ENCODE assay signal across 24 cellular contexts in genomic region chr14:63398952-63399351, GRCh38.
"Had no signal": no experiment of that assay in that cellular context is flagged by ENCODE, and none has a peak within 500 bp of the region (broad histone marks: within the 10 kb centered on the region; RNA-seq: fewer than 3 reads in every experiment).

No MANE protein-coding gene starts in this region.

- H3K27me3 ChIP-seq: cardiac muscle cell had no signal

- H3K4me3 Mint-ChIP-seq: activated CD4-positive, alpha-beta memory T cell treated with anti-CD3 and anti-CD28 coated beads, Interleukin-2, amount 10 ng/mL, durations not matched to agents 7 days and 5 days; activated CD4-positive, alpha-beta T cell treated with anti-CD3 and anti-CD28 coated beads for 36 hours; activated naive CD4-positive, alpha-beta T cell treated with anti-CD3 and anti-CD28 coated beads for 36 hours; activated naive CD8-positive, alpha-beta T cell; brain; T-cell had no signal

- H3K9me3 Mint-ChIP-seq: activated CD4-positive, alpha-beta memory T cell treated with anti-CD3 and anti-CD28 coated beads, Interleukin-2, amount 10 ng/mL, durations not matched to agents 7 days and 5 days; activated naive CD4-positive, alpha-beta T cell treated with anti-CD3 and anti-CD28 coated beads for 36 hours; T-cell had no signal

- FAIRE-seq: astrocyte, colon had no signal

- DNase-seq: activated CD4-positive, alpha-beta memory T cell treated with anti-CD3 and anti-CD28 coated beads, Interleukin-2, amount 10 ng/mL, durations not matched to agents 7 days and 5 days; activated CD4-positive, alpha-beta T cell treated with anti-CD3 and anti-CD28 coated beads for 36 hours; activated CD4-positive, alpha-beta T cell treated with anti-CD3 and anti-CD28 coated beads, Interleukin-2, amount 50 U/mL, for 1 hour; activated gamma-delta T cell; activated naive CD4-positive, alpha-beta T cell treated with anti-CD3 and anti-CD28 coated beads for 36 hours; amygdala; cerebellar nuclear complex; MM.1S; NCI-H1092; NCI-H1417; NCI-H1930; NCI-H2171; NCI-H226; NCI-H526; NCI-H774; SIG-M5; T-cell; WERI-Rb-1 had no signal

- H3K27ac Mint-ChIP-seq: activated CD4-positive, alpha-beta memory T cell treated with anti-CD3 and anti-CD28 coated beads, Interleukin-2, amount 10 ng/mL, durations not matched to agents 7 days and 5 days; activated CD4-positive, alpha-beta T cell treated with anti-CD3 and anti-CD28 coated beads for 36 hours; activated naive CD4-positive, alpha-beta T cell treated with anti-CD3 and anti-CD28 coated beads for 36 hours; activated naive CD8-positive, alpha-beta T cell; brain; T-cell had no signal

- H3K27me3 Mint-ChIP-seq: activated CD4-positive, alpha-beta memory T cell treated with anti-CD3 and anti-CD28 coated beads, Interleukin-2, amount 10 ng/mL, durations not matched to agents 7 days and 5 days; activated CD4-positive, alpha-beta T cell treated with anti-CD3 and anti-CD28 coated beads for 36 hours; activated naive CD8-positive, alpha-beta T cell; brain; T-cell had no signal

- H3K27ac ChIP-seq: cardiac muscle cell, SK-N-MC, WERI-Rb-1 had no signal

- H3K4me3 ChIP-seq: cardiac muscle cell, SK-N-MC had no signal

- ATAC-seq: activated CD4-positive, alpha-beta T cell treated with anti-CD3 and anti-CD28 coated beads for 36 hours; T-cell had no signal

- H3K36me3 ChIP-seq: cardiac muscle cell had no signal
